In the genomic region with DNA sequence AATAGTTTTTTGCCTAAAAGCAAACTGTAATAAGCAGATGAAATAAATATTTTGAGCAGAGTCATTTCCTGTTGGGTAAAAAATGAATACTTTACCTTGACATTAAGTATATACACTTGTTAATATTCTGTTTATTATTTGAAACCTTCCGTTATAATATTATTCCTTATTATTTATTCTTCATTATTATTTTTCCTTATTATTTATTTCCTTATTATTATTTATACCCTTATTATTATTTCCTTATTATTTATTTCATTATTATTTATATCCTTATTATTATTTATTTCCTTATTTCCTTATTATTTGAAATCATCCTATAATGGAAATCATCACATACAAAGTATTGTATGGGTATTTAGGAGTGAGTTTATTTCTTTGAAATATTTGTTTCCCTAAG, we compare ENCODE assay signal across 20 cellular contexts.
DNase-seq lines count a peak whose midpoint lies in the region; FAIRE-seq and TF ChIP-seq lines count a peak whose summit lies in the region.
"Had no signal": no experiment of that assay in that cellular context is flagged by ENCODE, and none has a peak within 500 bp of the region (broad histone marks: within the 10 kb centered on the region; RNA-seq: fewer than 3 reads in every experiment).

No MANE protein-coding gene starts in this region.

- DNase-seq in mesothelial cell of epicardium (ENCODE audit: low spot score in 2 of 2, unreplicated experiment in 2 of 2) (no peak), brain microvascular endothelial cell (no peak), hepatic stellate cell (ENCODE audit: low spot score) (no peak), NCI-H526 treated with DMSO at 0.1 percent for 48 hours (lab: John Stamatoyannopoulos, UW) (no peak)
- DNase-seq in activated naive CD8-positive, alpha-beta T cell treated with anti-CD3 and anti-CD28 coated beads for 36 hours, result no peak
- DNase-seq: 8988T; Caco-2; CD4-positive, alpha-beta T cell; GDM1; GOT3; H7; HFFc6; IMR-90 had no signal

- H3K9me3 Mint-ChIP-seq in mesothelial cell of epicardium, result peaks cover 8% of the 10 kb centered on the region
- no peaks in the 10 kb centered on the region for H3K9me3 Mint-ChIP-seq in activated naive CD8-positive, alpha-beta T cell treated with anti-CD3 and anti-CD28 coated beads for 36 hours
- H3K9me3 Mint-ChIP-seq: CD4-positive, alpha-beta T cell; HFFc6 had no signal

- H3K4me1 Mint-ChIP-seq in mesothelial cell of epicardium, result peaks cover 45% of the 10 kb centered on the region
- H3K4me1 Mint-ChIP-seq in activated naive CD8-positive, alpha-beta T cell treated with anti-CD3 and anti-CD28 coated beads for 36 hours, result no peaks in the 10 kb centered on the region
- H3K4me1 Mint-ChIP-seq: B cell had no signal

- in situ Hi-C loops in brain microvascular endothelial cell (cut with HindIII; ENCODE audit: low pct_ligation_motif_present, low sequenced_read_pairs), result no loop called here

- peaks cover 7% of the 10 kb centered on the region for H3K36me3 Mint-ChIP-seq in mesothelial cell of epicardium
- H3K36me3 Mint-ChIP-seq in activated naive CD8-positive, alpha-beta T cell treated with anti-CD3 and anti-CD28 coated beads for 36 hours, result no peaks in the 10 kb centered on the region

- peak overlapping the region; percentile 48 for H3K27ac Mint-ChIP-seq in mesothelial cell of epicardium
- H3K27ac Mint-ChIP-seq in activated naive CD8-positive, alpha-beta T cell treated with anti-CD3 and anti-CD28 coated beads for 36 hours, result no peak overlapping the region
- H3K27ac Mint-ChIP-seq: B cell; CD4-positive, alpha-beta T cell; HFFc6 had no signal

- H3K27ac ChIP-seq in brain microvascular endothelial cell, result no peak overlapping the region
- H3K27ac ChIP-seq: C4-2B had no signal

- FAIRE-seq in G401.6 (lab: Jason Lieb, UNC) (peak; percentile 95), colon (lab: Jason Lieb, UNC) (peak; percentile 80)
- FAIRE-seq: D721Med, GM12892, HTR-8/SVneo had no signal

- H3K36me3 ChIP-seq in brain microvascular endothelial cell (replicated peaks), result no peaks in the 10 kb centered on the region

- H3K27me3 Mint-ChIP-seq in mesothelial cell of epicardium (ENCODE audit: low read depth), result no peaks in the 10 kb centered on the region
- peaks cover 7% of the 10 kb centered on the region for H3K27me3 Mint-ChIP-seq in activated naive CD8-positive, alpha-beta T cell treated with anti-CD3 and anti-CD28 coated beads for 36 hours

- no peaks in the 10 kb centered on the region for H3K27me3 ChIP-seq in brain microvascular endothelial cell (replicated peaks)

- TF ChIP-seq CTCF in mesothelial cell of epicardium (IDR thresholded peaks at IDR 0.05; ENCODE audit: unreplicated experiment) (no peak), brain microvascular endothelial cell (IDR thresholded peaks at IDR 0.05; ENCODE audit: low read depth, low read length, missing control alignments) (no peak)

- no peak overlapping the region for H3K4me3 ChIP-seq in brain microvascular endothelial cell (ENCODE audit: low read depth, low read length)

- H3K4me3 Mint-ChIP-seq in mesothelial cell of epicardium, result no peak overlapping the region
- H3K4me3 Mint-ChIP-seq in activated naive CD8-positive, alpha-beta T cell treated with anti-CD3 and anti-CD28 coated beads for 36 hours, result no peak overlapping the region
- H3K4me3 Mint-ChIP-seq: B cell; CD4-positive, alpha-beta T cell; HFFc6 had no signal
